In the genomic region with DNA sequence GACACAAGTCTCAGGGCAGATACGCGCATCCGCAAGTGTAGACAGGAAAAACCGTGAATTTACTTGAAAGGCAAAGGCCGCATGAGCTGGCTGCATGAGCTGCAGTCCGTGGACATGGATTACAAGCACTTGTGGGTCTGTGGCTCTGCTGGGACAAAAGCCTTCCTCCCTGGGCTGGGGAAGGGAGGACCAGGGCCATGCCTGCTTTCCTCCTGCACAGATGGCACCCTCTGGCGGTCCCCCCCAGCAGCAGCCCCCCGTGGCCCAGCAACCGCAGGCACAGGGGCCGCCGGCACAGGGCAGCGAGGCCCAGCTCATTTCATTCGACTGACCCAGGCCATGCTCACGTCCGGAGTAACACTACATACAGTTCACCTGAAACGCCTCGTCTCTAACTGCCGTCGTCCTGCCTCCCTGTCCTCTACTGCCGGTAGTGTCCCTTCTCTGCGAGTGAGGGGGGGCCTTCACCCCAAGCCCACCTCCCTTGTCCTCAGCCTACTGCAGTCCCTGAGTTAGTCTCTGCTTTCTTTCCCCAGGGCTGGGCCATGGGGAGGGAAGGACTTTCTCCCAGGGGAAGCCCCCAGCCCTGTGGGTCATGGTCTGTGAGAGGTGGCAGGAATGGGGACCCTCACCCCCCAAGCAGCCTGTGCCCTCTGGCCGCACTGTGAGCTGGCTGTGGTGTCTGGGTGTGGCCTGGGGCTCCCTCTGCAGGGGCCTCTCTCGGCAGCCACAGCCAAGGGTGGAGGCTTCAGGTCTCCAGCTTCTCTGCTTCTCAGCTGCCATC, we compare ENCODE assay signal across 8 cellular contexts. TPM values are rescaled to one million over a fixed set of nuclear protein-coding genes. Genes with fewer than 3 reads are reported as not detected.
DNase-seq lines count a peak whose midpoint lies in the region; ATAC-seq, FAIRE-seq and TF ChIP-seq lines count a peak whose summit lies in the region.

No MANE protein-coding gene starts in this region.

- WGBS in right cardiac atrium = 72% methylated on average over 23 of the region's 23 CpGs
- 79 to 80% methylated on average over 15 to 16 of the region's 23 CpGs for WGBS in thyroid gland, 2 donors

- no peak for TF ChIP-seq POLR2A in thyroid gland (IDR thresholded peaks at IDR 0.05)

- H3K27me3 ChIP-seq in right cardiac atrium (ENCODE audit: control insufficient read depth, insufficient read depth) (no peaks in the 10 kb centered on the region), keratinocyte (ENCODE audit: control insufficient read depth, extremely low read depth, insufficient read depth, low read length) (no peaks in the 10 kb centered on the region), upper lobe of right lung (no peaks in the 10 kb centered on the region), thyroid gland (no peaks in the 10 kb centered on the region)

- H3K9ac ChIP-seq in keratinocyte (ENCODE audit: control insufficient read depth, extremely low read depth, insufficient read depth, low read length) = peak overlapping the region; percentile 97

- peaks cover 76% of the 10 kb centered on the region for H3K79me2 ChIP-seq in keratinocyte (ENCODE audit: control insufficient read depth, insufficient read depth, low read length)

- no peak overlapping the region for H3K4me3 ChIP-seq in right cardiac atrium (ENCODE audit: low read length)
- H3K4me3 ChIP-seq in keratinocyte (ENCODE audit: control insufficient read depth in 2 of 3, extremely low read depth in 1 of 3, insufficient read depth in 2 of 3, low read depth in 1 of 3, low read length in 3 of 3) = peak overlapping the region; percentile 67 to 93 (median 88)
- peak overlapping the region; percentile 88 for H3K4me3 ChIP-seq in upper lobe of right lung
- H3K4me3 ChIP-seq in thyroid gland (replicated peaks in 1 of 3) = peak overlapping the region in 1 of 3 donors; percentile 90

- TF ChIP-seq CTCF in VCaP (conservative IDR thresholded peaks at IDR 0.05) = no peak
- peak in 1 of 3 experiments; percentile 4 for TF ChIP-seq CTCF in keratinocyte (optimal IDR thresholded peaks at IDR 0.05 in 1 of 3, IDR thresholded peaks at IDR 0.05 in 1 of 3, conservative IDR thresholded peaks at IDR 0.05 in 1 of 3; ENCODE audit: extremely low read depth in 1 of 3, insufficient read depth in 2 of 3, low read length in 3 of 3)
- TF ChIP-seq CTCF in upper lobe of right lung (IDR thresholded peaks at IDR 0.05) = no peak
- TF ChIP-seq CTCF in thyroid gland (IDR thresholded peaks at IDR 0.05) = no peak

- DNase-seq in right cardiac atrium (peak in 2 of 3 donors; percentile 45 to 60), Right ventricle myocardium superior (no peak), keratinocyte (ENCODE audit: low read depth, low spot score) (no peak), upper lobe of right lung (no peak), thyroid gland (no peak), NCI-H2029 treated with DMSO at 0.1 percent for 48 hours (lab: John Stamatoyannopoulos, UW) (no peak)

- no peaks in the 10 kb centered on the region for H3K9me3 ChIP-seq in right cardiac atrium (ENCODE audit: control insufficient read depth, low read length)
- no peaks in the 10 kb centered on the region for H3K9me3 ChIP-seq in keratinocyte (ENCODE audit: control insufficient read depth, low read depth, low read length)
- no peaks in the 10 kb centered on the region for H3K9me3 ChIP-seq in upper lobe of right lung
- H3K9me3 ChIP-seq in thyroid gland = no peaks in the 10 kb centered on the region

- peaks cover 3% of the 10 kb centered on the region for H4K20me1 ChIP-seq in keratinocyte (ENCODE audit: control insufficient read depth, extremely low read depth, insufficient read depth, low read length)

- peak overlapping the region; percentile 95 for H3K4me2 ChIP-seq in keratinocyte (ENCODE audit: control insufficient read depth, extremely low read depth, insufficient read depth, low read depth, low read length)

- no peaks in the 10 kb centered on the region for H3K9me1 ChIP-seq in keratinocyte (ENCODE audit: control insufficient read depth, extremely low read depth, insufficient read depth, low read length)

- ATAC-seq in right cardiac atrium (no peak), Right ventricle myocardium superior (ENCODE audit: poor library complexity) (no peak), upper lobe of right lung (no peak), HG02571 (IDR thresholded peaks at IDR 0.05; ENCODE audit: unreplicated experiment) (no peak)

- H3K27ac ChIP-seq in right cardiac atrium (ENCODE audit: low read length) = peak overlapping the region; percentile 12
- H3K27ac ChIP-seq in VCaP = peak overlapping the region; percentile 98
- no peak overlapping the region for H3K27ac ChIP-seq in keratinocyte (ENCODE audit: control insufficient read depth, insufficient read depth, low read length)
- H3K27ac ChIP-seq in upper lobe of right lung = no peak overlapping the region
- no peak overlapping the region for H3K27ac ChIP-seq in thyroid gland

- intact Hi-C loops in right cardiac atrium (cut with DNase I) (no loop called here), Right ventricle myocardium superior (cut with DNase I) (no loop called here), upper lobe of right lung (cut with DNase I) (no loop called here), thyroid gland (cut with DNase I) (no loop called here)

- H2AFZ ChIP-seq in keratinocyte (ENCODE audit: control insufficient read depth, low read length) = no peak overlapping the region

- FAIRE-seq in keratinocyte (lab: Jason Lieb, UNC) = no peak

- H3K4me1 ChIP-seq in right cardiac atrium (ENCODE audit: control insufficient read depth, insufficient read depth, low read length) (peaks cover 7% of the 10 kb centered on the region), keratinocyte (ENCODE audit: control insufficient read depth, extremely low read depth, insufficient read depth, low read length) (peaks cover 19% of the 10 kb centered on the region), upper lobe of right lung (peaks cover 30% of the 10 kb centered on the region), thyroid gland (peaks cover 18 to 24% of the 10 kb centered on the region in 2 donors)

- H3K36me3 ChIP-seq in keratinocyte (ENCODE audit: control insufficient read depth in 2 of 2, extremely low read depth in 1 of 2, insufficient read depth in 2 of 2, low read length in 2 of 2) = peaks cover 40 to 50% of the 10 kb centered on the region in 2 experiments
- peaks cover 64% of the 10 kb centered on the region for H3K36me3 ChIP-seq in upper lobe of right lung
- peaks cover 25 to 44% of the 10 kb centered on the region in 2 donors for H3K36me3 ChIP-seq in thyroid gland

- dilution Hi-C loops in keratinocyte (cut with MboI; ENCODE audit: extremely low pct_ligation_motif_present, low sequenced_read_pairs) = no loop called here

RNA-seq across cellular contexts. Expression of gene MRPL12, which starts 1.7 kb away (rescaled TPM):
- 100 to 1,000 TPM in 3 of 4 donors, 10 to 100 TPM in 1; 83.3 to 142 (median 112) TPM for total RNA-seq in right cardiac atrium
- polyA plus RNA-seq in right cardiac atrium = 310 TPM
- total RNA-seq in Right ventricle myocardium superior = 173 TPM
- 78.5 to 96.8 TPM (median 84.2 TPM) in 3 replicates for polyA plus RNA-seq in keratinocyte
- polyA plus RNA-seq in keratinocyte (2011; ENCODE audit: low read depth) = 24.0 TPM
- 57.8 and 111 TPM in 2 replicates for polyA plus RNA-seq in keratinocyte (2011; cell fraction: cytosol; rRNA removed)
- polyA plus RNA-seq in keratinocyte (2011; cell fraction: nucleus; rRNA removed) = 30.0 and 35.9 TPM in 2 replicates
- polyA plus RNA-seq in keratinocyte (2012; ENCODE audit: low replicate concordance) = 41.1 and 105 TPM in 2 replicates
- polyA minus RNA-seq in keratinocyte = 30.5 to 47.6 TPM (median 34.7 TPM) in 3 replicates
- polyA minus RNA-seq in keratinocyte (2011; cell fraction: cytosol; rRNA and poly(A)+ RNA removed) = 64.1 TPM
- 11.9 and 17.5 TPM in 2 replicates for polyA minus RNA-seq in keratinocyte (2011; cell fraction: nucleus; rRNA and poly(A)+ RNA removed)
- 40.3 TPM for total RNA-seq in upper lobe of right lung
- 10 to 100 TPM; 30.7 to 89.3 (median 46.4) TPM for total RNA-seq in thyroid gland

RNA-seq across cellular contexts. Expression of gene SLC25A10, which starts 10.6 kb away (rescaled TPM):
- total RNA-seq in right cardiac atrium (10 to 100 TPM in 1 of 4 donors, 1 to 10 TPM in 3; 5.9 to 11.4 (median 9.6) TPM), Right ventricle myocardium superior (7.0 TPM), upper lobe of right lung (6.3 TPM), thyroid gland (10 to 100 TPM in 3 of 4 donors, 1 to 10 TPM in 1; 8.9 to 26.3 (median 20.8) TPM)
- polyA plus RNA-seq in right cardiac atrium (18.6 TPM), keratinocyte (12.7 to 18.0 TPM (median 15.9 TPM) in 3 replicates)
- polyA plus RNA-seq in keratinocyte (2011; ENCODE audit: low read depth) = 1.1 TPM
- polyA plus RNA-seq in keratinocyte (2011; cell fraction: cytosol; rRNA removed) = 19.2 and 31.9 TPM in 2 replicates
- 12.6 and 23.7 TPM in 2 replicates for polyA plus RNA-seq in keratinocyte (2011; cell fraction: nucleus; rRNA removed)
- polyA plus RNA-seq in keratinocyte (2012; ENCODE audit: low replicate concordance) = 7.6 and 22.4 TPM in 2 replicates
- polyA minus RNA-seq in keratinocyte = 16.8 to 29.2 TPM (median 18.2 TPM) in 3 replicates
- 22.8 TPM for polyA minus RNA-seq in keratinocyte (2011; cell fraction: cytosol; rRNA and poly(A)+ RNA removed)
- 7.3 and 11.3 TPM in 2 replicates for polyA minus RNA-seq in keratinocyte (2011; cell fraction: nucleus; rRNA and poly(A)+ RNA removed)

RNA-seq across cellular contexts. Expression of gene HGS, which starts 17.7 kb away (rescaled TPM):
- total RNA-seq in right cardiac atrium (10 to 100 TPM; 42.1 to 50.3 (median 47.9) TPM), Right ventricle myocardium superior (34.5 TPM), upper lobe of right lung (88.3 TPM), thyroid gland (10 to 100 TPM; 62.9 to 98.3 (median 67.3) TPM)
- polyA plus RNA-seq in right cardiac atrium (48.6 TPM), keratinocyte (79.6 to 84.1 TPM (median 81.9 TPM) in 3 replicates)
- 129 TPM for polyA plus RNA-seq in keratinocyte (2011; ENCODE audit: low read depth)
- 52.0 and 88.7 TPM in 2 replicates for polyA plus RNA-seq in keratinocyte (2011; cell fraction: cytosol; rRNA removed)
- 202 and 243 TPM in 2 replicates for polyA plus RNA-seq in keratinocyte (2011; cell fraction: nucleus; rRNA removed)
- polyA plus RNA-seq in keratinocyte (2012; ENCODE audit: low replicate concordance) = 78.6 and 84.6 TPM in 2 replicates
- 119 to 188 TPM (median 121 TPM) in 3 replicates for polyA minus RNA-seq in keratinocyte
- polyA minus RNA-seq in keratinocyte (2011; cell fraction: cytosol; rRNA and poly(A)+ RNA removed) = 127 TPM
- polyA minus RNA-seq in keratinocyte (2011; cell fraction: nucleus; rRNA and poly(A)+ RNA removed) = 73.6 and 83.2 TPM in 2 replicates

RNA-seq across cellular contexts. Expression of gene ARL16, which starts 17.9 kb away (rescaled TPM):
- total RNA-seq in right cardiac atrium (10 to 100 TPM; 13.2 to 24.4 (median 16.8) TPM), Right ventricle myocardium superior (11.9 TPM), upper lobe of right lung (19.5 TPM), thyroid gland (10 to 100 TPM; 29.7 to 46.5 (median 37.2) TPM)
- polyA plus RNA-seq in right cardiac atrium (20.9 TPM), keratinocyte (46.5 to 58.3 TPM (median 48.7 TPM) in 3 replicates)
- polyA plus RNA-seq in keratinocyte (2011; ENCODE audit: low read depth) = 25.1 TPM
- 23.0 and 33.9 TPM in 2 replicates for polyA plus RNA-seq in keratinocyte (2011; cell fraction: cytosol; rRNA removed)
- 95.0 and 108 TPM in 2 replicates for polyA plus RNA-seq in keratinocyte (2011; cell fraction: nucleus; rRNA removed)
- polyA plus RNA-seq in keratinocyte (2012; ENCODE audit: low replicate concordance) = 31.9 and 34.6 TPM in 2 replicates
- 13.3 to 14.5 TPM (median 13.8 TPM) in 3 replicates for polyA minus RNA-seq in keratinocyte
- polyA minus RNA-seq in keratinocyte (2011; cell fraction: cytosol; rRNA and poly(A)+ RNA removed) = 10.9 TPM
- polyA minus RNA-seq in keratinocyte (2011; cell fraction: nucleus; rRNA and poly(A)+ RNA removed) = 8.8 and 12.7 TPM in 2 replicates

RNA-seq across cellular contexts. Expression of gene CCDC137, which starts 34.9 kb away (rescaled TPM):
- total RNA-seq in right cardiac atrium (1 to 10 TPM; 5.0 to 7.8 (median 6.7) TPM), Right ventricle myocardium superior (4.8 TPM), upper lobe of right lung (13.7 TPM), thyroid gland (10 to 100 TPM in 1 of 4 donors, 1 to 10 TPM in 3; 4.4 to 11.4 (median 8.8) TPM)
- polyA plus RNA-seq in right cardiac atrium (10.9 TPM), keratinocyte (15.4 to 22.3 TPM (median 17.2 TPM) in 3 replicates)
- polyA plus RNA-seq in keratinocyte (2011; ENCODE audit: low read depth) = 14.2 TPM
- 9.4 and 17.8 TPM in 2 replicates for polyA plus RNA-seq in keratinocyte (2011; cell fraction: cytosol; rRNA removed)
- 18.3 and 20.9 TPM in 2 replicates for polyA plus RNA-seq in keratinocyte (2011; cell fraction: nucleus; rRNA removed)
- 14.4 and 31.9 TPM in 2 replicates for polyA plus RNA-seq in keratinocyte (2012; ENCODE audit: low replicate concordance)
- 2.9 to 5.9 TPM (median 4.5 TPM) in 3 replicates for polyA minus RNA-seq in keratinocyte
- polyA minus RNA-seq in keratinocyte (2011; cell fraction: cytosol; rRNA and poly(A)+ RNA removed) = 7.5 TPM
- polyA minus RNA-seq in keratinocyte (2011; cell fraction: nucleus; rRNA and poly(A)+ RNA removed) = 4.0 and 4.1 TPM in 2 replicates

Comparison
In these comparisons a context has a peak if more than half of its experiments do, and no peak if none do; other contexts are left out.
1. DNase-seq: peak in right cardiac atrium (2 of 3); none in Right ventricle myocardium superior (single experiment), keratinocyte (single experiment), upper lobe of right lung (single experiment), thyroid gland (0 of 2) and NCI-H2029 treated with DMSO at 0.1 percent for 48 hours (single experiment).
2. H3K27ac ChIP-seq: peak in right cardiac atrium (single experiment) and VCaP (single experiment); none in keratinocyte (single experiment), upper lobe of right lung (single experiment) and thyroid gland (0 of 3).